2 cellular contexts compared by ENCODE assay signal in the genomic region with DNA sequence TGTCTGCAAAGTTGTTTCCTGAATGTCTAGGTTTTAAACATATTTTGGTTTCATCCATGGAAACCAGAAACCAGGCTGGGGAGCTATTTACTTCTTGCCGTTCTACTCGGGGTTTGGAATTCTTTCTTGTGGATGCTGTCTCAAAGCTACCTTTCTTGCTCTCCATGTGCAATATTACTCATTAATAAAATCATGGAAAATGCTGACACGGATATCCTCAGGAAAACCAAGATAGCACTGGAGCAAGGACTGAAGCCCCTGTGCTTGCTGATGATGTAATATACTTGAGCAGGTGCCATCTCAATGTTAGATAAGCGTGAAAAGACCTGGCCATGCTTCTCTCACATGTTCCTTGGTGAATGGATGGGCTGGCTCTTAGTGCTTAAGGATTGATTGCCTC.
TF ChIP-seq lines count a peak whose summit lies in the region.

No MANE protein-coding gene starts in this region.

TF ChIP-seq in IMR-90, 13 proteins besides CTCF, POLR2A, EP300 and RAD21:
- peak; percentile 39; the same call in 1 of the 2 replicates for TF ChIP-seq MAFK (IDR thresholded peaks at IDR 0.05; ENCODE audit: low read depth, low read length)
- no peak for TF ChIP-seq RCOR1 (IDR thresholded peaks at IDR 0.05; ENCODE audit: insufficient replicate concordance, low read length)
- no peak for TF ChIP-seq MAZ (IDR thresholded peaks at IDR 0.05; ENCODE audit: borderline replicate concordance, low read depth, low read length)

TF ChIP-seq in K562, 482 proteins besides CTCF, POLR2A, EP300 and RAD21:
- TF ChIP-seq ZNF77 (CRISPR knock-in tag; IDR thresholded peaks at IDR 0.05) = no peak
- no peak for TF ChIP-seq GATAD2B (IDR thresholded peaks at IDR 0.05; ENCODE audit: borderline replicate concordance)
- 0 out of 2 replicates have a peak, but pooled peaks have one; percentile 5 for TF ChIP-seq ZNF316 (IDR thresholded peaks at IDR 0.05)
- TF ChIP-seq ZNF124 (CRISPR knock-in tag; IDR thresholded peaks at IDR 0.05) = no peak
- TF ChIP-seq, protein P1, sequence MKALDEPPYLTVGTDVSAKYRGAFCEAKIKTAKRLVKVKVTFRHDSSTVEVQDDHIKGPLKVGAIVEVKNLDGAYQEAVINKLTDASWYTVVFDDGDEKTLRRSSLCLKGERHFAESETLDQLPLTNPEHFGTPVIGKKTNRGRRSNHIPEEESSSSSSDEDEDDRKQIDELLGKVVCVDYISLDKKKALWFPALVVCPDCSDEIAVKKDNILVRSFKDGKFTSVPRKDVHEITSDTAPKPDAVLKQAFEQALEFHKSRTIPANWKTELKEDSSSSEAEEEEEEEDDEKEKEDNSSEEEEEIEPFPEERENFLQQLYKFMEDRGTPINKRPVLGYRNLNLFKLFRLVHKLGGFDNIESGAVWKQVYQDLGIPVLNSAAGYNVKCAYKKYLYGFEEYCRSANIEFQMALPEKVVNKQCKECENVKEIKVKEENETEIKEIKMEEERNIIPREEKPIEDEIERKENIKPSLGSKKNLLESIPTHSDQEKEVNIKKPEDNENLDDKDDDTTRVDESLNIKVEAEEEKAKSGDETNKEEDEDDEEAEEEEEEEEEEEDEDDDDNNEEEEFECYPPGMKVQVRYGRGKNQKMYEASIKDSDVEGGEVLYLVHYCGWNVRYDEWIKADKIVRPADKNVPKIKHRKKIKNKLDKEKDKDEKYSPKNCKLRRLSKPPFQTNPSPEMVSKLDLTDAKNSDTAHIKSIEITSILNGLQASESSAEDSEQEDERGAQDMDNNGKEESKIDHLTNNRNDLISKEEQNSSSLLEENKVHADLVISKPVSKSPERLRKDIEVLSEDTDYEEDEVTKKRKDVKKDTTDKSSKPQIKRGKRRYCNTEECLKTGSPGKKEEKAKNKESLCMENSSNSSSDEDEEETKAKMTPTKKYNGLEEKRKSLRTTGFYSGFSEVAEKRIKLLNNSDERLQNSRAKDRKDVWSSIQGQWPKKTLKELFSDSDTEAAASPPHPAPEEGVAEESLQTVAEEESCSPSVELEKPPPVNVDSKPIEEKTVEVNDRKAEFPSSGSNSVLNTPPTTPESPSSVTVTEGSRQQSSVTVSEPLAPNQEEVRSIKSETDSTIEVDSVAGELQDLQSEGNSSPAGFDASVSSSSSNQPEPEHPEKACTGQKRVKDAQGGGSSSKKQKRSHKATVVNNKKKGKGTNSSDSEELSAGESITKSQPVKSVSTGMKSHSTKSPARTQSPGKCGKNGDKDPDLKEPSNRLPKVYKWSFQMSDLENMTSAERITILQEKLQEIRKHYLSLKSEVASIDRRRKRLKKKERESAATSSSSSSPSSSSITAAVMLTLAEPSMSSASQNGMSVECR (CRISPR knock-in tag; IDR thresholded peaks at IDR 0.05) = no peak
